18 cellular contexts compared by ENCODE assay signal in the genomic region with DNA sequence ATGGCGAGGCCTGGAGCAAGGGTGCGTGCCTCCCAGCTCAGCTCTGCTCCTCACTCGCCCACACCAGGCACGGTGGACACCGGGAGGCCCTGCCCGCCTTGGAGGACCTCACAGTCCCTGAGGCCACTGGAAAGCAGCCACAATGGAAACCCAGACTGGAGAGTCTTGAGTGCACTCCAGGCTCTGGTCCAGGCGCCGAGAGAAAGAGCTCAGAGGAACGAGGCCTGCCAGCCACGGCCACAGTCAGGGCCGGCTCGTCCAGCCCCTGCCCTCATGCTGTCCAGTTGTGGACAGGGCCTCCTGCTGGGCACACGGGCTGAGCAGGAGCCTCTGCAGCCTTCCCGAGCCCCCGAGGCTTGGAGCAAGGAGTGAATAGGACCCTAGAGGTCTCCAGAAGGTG.
"Had no signal": no experiment of that assay in that cellular context is flagged by ENCODE, and none has a peak within 500 bp of the region (broad histone marks: within the 10 kb centered on the region; RNA-seq: fewer than 3 reads in every experiment).

No MANE protein-coding gene starts in this region.

- H3K4me3 Mint-ChIP-seq: mesothelial cell of epicardium, neural crest cell had no signal

- H3K9me3 ChIP-seq: adrenal gland, esophagus muscularis mucosa, gastroesophageal sphincter, heart right ventricle, ovary had no signal

- H3K27ac ChIP-seq: adrenal gland, esophagus muscularis mucosa, gastroesophageal sphincter, ovary, tibial artery had no signal

- H3K27ac Mint-ChIP-seq: mesothelial cell of epicardium had no signal

- H3K36me3 ChIP-seq: adrenal gland, esophagus muscularis mucosa, gastroesophageal sphincter, heart right ventricle, ovary, tibial artery had no signal

- H3K4me3 ChIP-seq: adrenal gland, esophagus muscularis mucosa, gastroesophageal sphincter, heart right ventricle, lung, ovary, tibial artery had no signal

- H3K36me3 Mint-ChIP-seq: activated naive CD4-positive, alpha-beta T cell treated with anti-CD3 and anti-CD28 coated beads, Interleukin-2, amount 50 U/mL, for 72 hours; mesothelial cell of epicardium had no signal

- DNase-seq: activated CD4-positive, alpha-beta T cell treated with anti-CD3 and anti-CD28 coated beads, Interleukin-2, amount 50 U/mL, for 4 hours; activated CD4-positive, CD25-positive, alpha-beta regulatory T cell treated with anti-CD3 and anti-CD28 coated beads, Interleukin-2, amount 50 U/mL, for 72 hours; activated gamma-delta T cell; adrenal gland; dermis blood vessel endothelial cell; effector memory CD4-positive, alpha-beta T cell; heart right ventricle; ovary; stimulated activated CD8-positive, alpha-beta memory T cell treated with anti-CD3 and anti-CD28 coated beads, Interleukin-4, amount 100 ng/mL, for 48 hours; stimulated activated naive CD4-positive, alpha-beta T cell; T1000 had no signal

- H3K27me3 ChIP-seq: adrenal gland, esophagus muscularis mucosa, gastroesophageal sphincter, ovary had no signal
